2 cellular contexts compared by ENCODE assay signal in genomic region chr1:15152318-15153183, GRCh38.
TF ChIP-seq lines count a peak whose summit lies in the region.

No MANE protein-coding gene starts in this region.

TF ChIP-seq in HEK293T, 16 proteins besides CTCF, POLR2A, EP300 and RAD21 (continued from another document):
- no peak for TF ChIP-seq BHLHE40 (IDR thresholded peaks at IDR 0.05; ENCODE audit: borderline replicate concordance)
- TF ChIP-seq HDGF (IDR thresholded peaks at IDR 0.05; ENCODE audit: borderline replicate concordance), result no peak
- TF ChIP-seq CTBP1 (IDR thresholded peaks at IDR 0.05; ENCODE audit: borderline replicate concordance), result no peak
- TF ChIP-seq ARNT (IDR thresholded peaks at IDR 0.05), result no peak

TF ChIP-seq in K562, 482 proteins besides CTCF, POLR2A, EP300 and RAD21 (continued from another document and continues in another):
- TF ChIP-seq, protein P1, sequence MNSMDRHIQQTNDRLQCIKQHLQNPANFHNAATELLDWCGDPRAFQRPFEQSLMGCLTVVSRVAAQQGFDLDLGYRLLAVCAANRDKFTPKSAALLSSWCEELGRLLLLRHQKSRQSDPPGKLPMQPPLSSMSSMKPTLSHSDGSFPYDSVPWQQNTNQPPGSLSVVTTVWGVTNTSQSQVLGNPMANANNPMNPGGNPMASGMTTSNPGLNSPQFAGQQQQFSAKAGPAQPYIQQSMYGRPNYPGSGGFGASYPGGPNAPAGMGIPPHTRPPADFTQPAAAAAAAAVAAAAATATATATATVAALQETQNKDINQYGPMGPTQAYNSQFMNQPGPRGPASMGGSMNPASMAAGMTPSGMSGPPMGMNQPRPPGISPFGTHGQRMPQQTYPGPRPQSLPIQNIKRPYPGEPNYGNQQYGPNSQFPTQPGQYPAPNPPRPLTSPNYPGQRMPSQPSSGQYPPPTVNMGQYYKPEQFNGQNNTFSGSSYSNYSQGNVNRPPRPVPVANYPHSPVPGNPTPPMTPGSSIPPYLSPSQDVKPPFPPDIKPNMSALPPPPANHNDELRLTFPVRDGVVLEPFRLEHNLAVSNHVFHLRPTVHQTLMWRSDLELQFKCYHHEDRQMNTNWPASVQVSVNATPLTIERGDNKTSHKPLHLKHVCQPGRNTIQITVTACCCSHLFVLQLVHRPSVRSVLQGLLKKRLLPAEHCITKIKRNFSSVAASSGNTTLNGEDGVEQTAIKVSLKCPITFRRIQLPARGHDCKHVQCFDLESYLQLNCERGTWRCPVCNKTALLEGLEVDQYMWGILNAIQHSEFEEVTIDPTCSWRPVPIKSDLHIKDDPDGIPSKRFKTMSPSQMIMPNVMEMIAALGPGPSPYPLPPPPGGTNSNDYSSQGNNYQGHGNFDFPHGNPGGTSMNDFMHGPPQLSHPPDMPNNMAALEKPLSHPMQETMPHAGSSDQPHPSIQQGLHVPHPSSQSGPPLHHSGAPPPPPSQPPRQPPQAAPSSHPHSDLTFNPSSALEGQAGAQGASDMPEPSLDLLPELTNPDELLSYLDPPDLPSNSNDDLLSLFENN (IDR thresholded peaks at IDR 0.05; ENCODE audit: low read depth in 2 of 2, low read length in 2 of 2), result no peak
- TF ChIP-seq MXI1 (IDR thresholded peaks at IDR 0.05; ENCODE audit: low read depth, low read length), result no peak
- no peak for TF ChIP-seq POLR2AphosphoS2 (IDR thresholded peaks at IDR 0.05; ENCODE audit: low read length)
- no peak for TF ChIP-seq ZNF778 (CRISPR knock-in tag; IDR thresholded peaks at IDR 0.05)
- TF ChIP-seq ZNF57 (CRISPR knock-in tag; IDR thresholded peaks at IDR 0.05), result no peak
- TF ChIP-seq MXD1 (CRISPR knock-in tag; IDR thresholded peaks at IDR 0.05; ENCODE audit: borderline replicate concordance, poor library complexity, severe bottlenecking), result no peak
- TF ChIP-seq GTF2E2 (tag; IDR thresholded peaks at IDR 0.05), result no peak
- no peak for TF ChIP-seq HCFC1 (IDR thresholded peaks at IDR 0.05; ENCODE audit: low read depth, low read length)
- TF ChIP-seq NCOA4 (IDR thresholded peaks at IDR 0.05; ENCODE audit: partially characterized antibody), result no peak
- no peak for TF ChIP-seq ZNF644 (tag; IDR thresholded peaks at IDR 0.05; ENCODE audit: low read depth)
- TF ChIP-seq, protein P2, sequence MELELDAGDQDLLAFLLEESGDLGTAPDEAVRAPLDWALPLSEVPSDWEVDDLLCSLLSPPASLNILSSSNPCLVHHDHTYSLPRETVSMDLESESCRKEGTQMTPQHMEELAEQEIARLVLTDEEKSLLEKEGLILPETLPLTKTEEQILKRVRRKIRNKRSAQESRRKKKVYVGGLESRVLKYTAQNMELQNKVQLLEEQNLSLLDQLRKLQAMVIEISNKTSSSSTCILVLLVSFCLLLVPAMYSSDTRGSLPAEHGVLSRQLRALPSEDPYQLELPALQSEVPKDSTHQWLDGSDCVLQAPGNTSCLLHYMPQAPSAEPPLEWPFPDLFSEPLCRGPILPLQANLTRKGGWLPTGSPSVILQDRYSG (tag; conservative IDR thresholded peaks at IDR 0.05; ENCODE audit: low read depth), result no peak
- no peak for TF ChIP-seq MAFF (IDR thresholded peaks at IDR 0.05; ENCODE audit: low read length)
- TF ChIP-seq EHMT2 (IDR thresholded peaks at IDR 0.05), result no peak
- TF ChIP-seq ARID3B (CRISPR knock-in tag; IDR thresholded peaks at IDR 0.05; ENCODE audit: borderline replicate concordance), result no peak
- TF ChIP-seq MNT (conservative IDR thresholded peaks at IDR 0.05), result 0 out of 4 replicates have a peak, but pooled peaks of 1 of the 2 experiments have one; percentile 28
- TF ChIP-seq GABPA (tag; conservative IDR thresholded peaks at IDR 0.05; ENCODE audit: low read depth), result no peak
- no peak for TF ChIP-seq ZC3H8 (IDR thresholded peaks at IDR 0.05)
- no peak; a peak in 1 of 6 replicates for TF ChIP-seq ZBTB11 (CRISPR knock-in tag; IDR thresholded peaks at IDR 0.05)
- TF ChIP-seq, protein P3, sequence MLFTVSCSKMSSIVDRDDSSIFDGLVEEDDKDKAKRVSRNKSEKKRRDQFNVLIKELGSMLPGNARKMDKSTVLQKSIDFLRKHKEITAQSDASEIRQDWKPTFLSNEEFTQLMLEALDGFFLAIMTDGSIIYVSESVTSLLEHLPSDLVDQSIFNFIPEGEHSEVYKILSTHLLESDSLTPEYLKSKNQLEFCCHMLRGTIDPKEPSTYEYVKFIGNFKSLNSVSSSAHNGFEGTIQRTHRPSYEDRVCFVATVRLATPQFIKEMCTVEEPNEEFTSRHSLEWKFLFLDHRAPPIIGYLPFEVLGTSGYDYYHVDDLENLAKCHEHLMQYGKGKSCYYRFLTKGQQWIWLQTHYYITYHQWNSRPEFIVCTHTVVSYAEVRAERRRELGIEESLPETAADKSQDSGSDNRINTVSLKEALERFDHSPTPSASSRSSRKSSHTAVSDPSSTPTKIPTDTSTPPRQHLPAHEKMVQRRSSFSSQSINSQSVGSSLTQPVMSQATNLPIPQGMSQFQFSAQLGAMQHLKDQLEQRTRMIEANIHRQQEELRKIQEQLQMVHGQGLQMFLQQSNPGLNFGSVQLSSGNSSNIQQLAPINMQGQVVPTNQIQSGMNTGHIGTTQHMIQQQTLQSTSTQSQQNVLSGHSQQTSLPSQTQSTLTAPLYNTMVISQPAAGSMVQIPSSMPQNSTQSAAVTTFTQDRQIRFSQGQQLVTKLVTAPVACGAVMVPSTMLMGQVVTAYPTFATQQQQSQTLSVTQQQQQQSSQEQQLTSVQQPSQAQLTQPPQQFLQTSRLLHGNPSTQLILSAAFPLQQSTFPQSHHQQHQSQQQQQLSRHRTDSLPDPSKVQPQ (CRISPR knock-in tag; IDR thresholded peaks at IDR 0.05; ENCODE audit: borderline replicate concordance), result no peak
- no peak for TF ChIP-seq ZHX1 (conservative IDR thresholded peaks at IDR 0.05; ENCODE audit: low read length)
- TF ChIP-seq IRF9 (tag; IDR thresholded peaks at IDR 0.05), result no peak
- no peak for TF ChIP-seq CCNT2 (IDR thresholded peaks at IDR 0.05; ENCODE audit: borderline replicate concordance, extremely low read depth, insufficient read length, low read depth, low read length)
- no peak for TF ChIP-seq ZNF217 (CRISPR knock-in tag; IDR thresholded peaks at IDR 0.05)
- TF ChIP-seq RCOR1 (IDR thresholded peaks at IDR 0.05; ENCODE audit: borderline replicate concordance in 1 of 2, low read depth in 2 of 2, low read length in 2 of 2), result peak in 1 of 2 experiments; percentile 62; a peak in 1 of 4 replicates
- no peak for TF ChIP-seq ZNF717 (CRISPR knock-in tag; IDR thresholded peaks at IDR 0.05)
- no peak for TF ChIP-seq CEBPB (tag; IDR thresholded peaks at IDR 0.05)
- no peak for TF ChIP-seq KDM2B (CRISPR knock-in tag; IDR thresholded peaks at IDR 0.05)
- no peak for TF ChIP-seq SREBF2 (CRISPR knock-in tag; IDR thresholded peaks at IDR 0.05)
- peak; percentile 63 for TF ChIP-seq SMAD4 (CRISPR knock-in tag; conservative IDR thresholded peaks at IDR 0.05)
- no peak for TF ChIP-seq ZNF551 (CRISPR knock-in tag; IDR thresholded peaks at IDR 0.05)
- no peak for TF ChIP-seq FOS (IDR thresholded peaks at IDR 0.05; ENCODE audit: extremely low read depth, insufficient read length)
- no peak for TF ChIP-seq CBX8 (IDR thresholded peaks at IDR 0.05; ENCODE audit: borderline replicate concordance, extremely low read depth, low read depth, low read length, poor library complexity, severe bottlenecking)
- TF ChIP-seq RBM17 (IDR thresholded peaks at IDR 0.05; ENCODE audit: borderline replicate concordance, low read depth, low read length), result no peak
- no peak for TF ChIP-seq JUNB (CRISPR knock-in tag; conservative IDR thresholded peaks at IDR 0.05)
- TF ChIP-seq SFPQ (IDR thresholded peaks at IDR 0.05; ENCODE audit: low read depth, low read length), result no peak
